In the genomic region with DNA sequence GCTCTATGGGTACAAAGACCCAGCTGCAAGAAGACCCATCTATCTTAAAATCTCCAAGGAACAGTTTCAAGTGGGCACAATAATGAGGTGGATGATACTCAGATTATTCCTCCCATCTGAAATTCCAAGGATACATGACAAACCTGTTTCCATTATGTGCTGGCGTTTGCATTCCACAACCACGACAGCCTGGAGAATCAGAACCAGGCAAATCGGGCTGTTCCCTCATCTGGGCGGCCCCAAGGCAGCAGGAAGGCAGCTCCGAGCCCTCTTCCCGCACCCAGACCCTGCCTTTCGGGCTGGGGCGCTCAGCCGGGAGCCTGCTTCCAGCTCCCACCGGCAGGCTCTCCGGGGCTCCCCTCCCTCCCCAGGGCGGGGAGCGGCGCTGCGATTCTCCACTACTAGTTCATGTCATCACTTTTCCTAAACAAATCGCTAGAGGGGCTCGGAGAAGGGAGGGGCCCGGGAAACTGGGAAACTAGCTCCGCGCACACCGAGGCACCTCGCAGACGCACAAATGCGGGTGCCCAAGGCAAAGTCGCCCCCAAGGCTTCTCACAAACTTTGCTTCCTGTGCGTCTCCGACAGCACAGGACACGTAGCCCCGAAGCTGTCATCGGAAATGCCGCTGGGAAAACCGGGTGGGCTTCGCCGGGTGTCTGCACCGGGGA, we compare ENCODE assay signal across 1 cellular context.
TF ChIP-seq lines count a peak whose summit lies in the region.

A gene (minus strand): TSS at position 350 of the 670 bp plus-strand sequence. CDS start 197 bp downstream, at position 153.

TF ChIP-seq in GM12878, 131 proteins besides CTCF, POLR2A, EP300 and RAD21 (continued from another document and continues in another):
- TF ChIP-seq, protein P1, sequence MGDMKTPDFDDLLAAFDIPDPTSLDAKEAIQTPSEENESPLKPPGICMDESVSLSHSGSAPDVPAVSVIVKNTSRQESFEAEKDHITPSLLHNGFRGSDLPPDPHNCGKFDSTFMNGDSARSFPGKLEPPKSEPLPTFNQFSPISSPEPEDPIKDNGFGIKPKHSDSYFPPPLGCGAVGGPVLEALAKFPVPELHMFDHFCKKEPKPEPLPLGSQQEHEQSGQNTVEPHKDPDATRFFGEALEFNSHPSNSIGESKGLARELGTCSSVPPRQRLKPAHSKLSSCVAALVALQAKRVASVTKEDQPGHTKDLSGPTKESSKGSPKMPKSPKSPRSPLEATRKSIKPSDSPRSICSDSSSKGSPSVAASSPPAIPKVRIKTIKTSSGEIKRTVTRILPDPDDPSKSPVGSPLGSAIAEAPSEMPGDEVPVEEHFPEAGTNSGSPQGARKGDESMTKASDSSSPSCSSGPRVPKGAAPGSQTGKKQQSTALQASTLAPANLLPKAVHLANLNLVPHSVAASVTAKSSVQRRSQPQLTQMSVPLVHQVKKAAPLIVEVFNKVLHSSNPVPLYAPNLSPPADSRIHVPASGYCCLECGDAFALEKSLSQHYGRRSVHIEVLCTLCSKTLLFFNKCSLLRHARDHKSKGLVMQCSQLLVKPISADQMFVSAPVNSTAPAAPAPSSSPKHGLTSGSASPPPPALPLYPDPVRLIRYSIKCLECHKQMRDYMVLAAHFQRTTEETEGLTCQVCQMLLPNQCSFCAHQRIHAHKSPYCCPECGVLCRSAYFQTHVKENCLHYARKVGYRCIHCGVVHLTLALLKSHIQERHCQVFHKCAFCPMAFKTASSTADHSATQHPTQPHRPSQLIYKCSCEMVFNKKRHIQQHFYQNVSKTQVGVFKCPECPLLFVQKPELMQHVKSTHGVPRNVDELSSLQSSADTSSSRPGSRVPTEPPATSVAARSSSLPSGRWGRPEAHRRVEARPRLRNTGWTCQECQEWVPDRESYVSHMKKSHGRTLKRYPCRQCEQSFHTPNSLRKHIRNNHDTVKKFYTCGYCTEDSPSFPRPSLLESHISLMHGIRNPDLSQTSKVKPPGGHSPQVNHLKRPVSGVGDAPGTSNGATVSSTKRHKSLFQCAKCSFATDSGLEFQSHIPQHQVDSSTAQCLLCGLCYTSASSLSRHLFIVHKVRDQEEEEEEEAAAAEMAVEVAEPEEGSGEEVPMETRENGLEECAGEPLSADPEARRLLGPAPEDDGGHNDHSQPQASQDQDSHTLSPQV (IDR thresholded peaks at IDR 0.05) = no peak
- TF ChIP-seq, protein P2, sequence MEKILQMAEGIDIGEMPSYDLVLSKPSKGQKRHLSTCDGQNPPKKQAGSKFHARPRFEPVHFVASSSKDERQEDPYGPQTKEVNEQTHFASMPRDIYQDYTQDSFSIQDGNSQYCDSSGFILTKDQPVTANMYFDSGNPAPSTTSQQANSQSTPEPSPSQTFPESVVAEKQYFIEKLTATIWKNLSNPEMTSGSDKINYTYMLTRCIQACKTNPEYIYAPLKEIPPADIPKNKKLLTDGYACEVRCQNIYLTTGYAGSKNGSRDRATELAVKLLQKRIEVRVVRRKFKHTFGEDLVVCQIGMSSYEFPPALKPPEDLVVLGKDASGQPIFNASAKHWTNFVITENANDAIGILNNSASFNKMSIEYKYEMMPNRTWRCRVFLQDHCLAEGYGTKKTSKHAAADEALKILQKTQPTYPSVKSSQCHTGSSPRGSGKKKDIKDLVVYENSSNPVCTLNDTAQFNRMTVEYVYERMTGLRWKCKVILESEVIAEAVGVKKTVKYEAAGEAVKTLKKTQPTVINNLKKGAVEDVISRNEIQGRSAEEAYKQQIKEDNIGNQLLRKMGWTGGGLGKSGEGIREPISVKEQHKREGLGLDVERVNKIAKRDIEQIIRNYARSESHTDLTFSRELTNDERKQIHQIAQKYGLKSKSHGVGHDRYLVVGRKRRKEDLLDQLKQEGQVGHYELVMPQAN (conservative IDR thresholded peaks at IDR 0.05) = peak; percentile 21; the same call in 1 of the 2 replicates
- TF ChIP-seq NFIC (IDR thresholded peaks at IDR 0.05; ENCODE audit: low read depth, low read length) (no peak; the same call in 1 of the 2 replicates), GATAD2B (conservative IDR thresholded peaks at IDR 0.05; ENCODE audit: low read depth) (no peak), ZSCAN29 (IDR thresholded peaks at IDR 0.05) (no peak), LARP7 (IDR thresholded peaks at IDR 0.05) (no peak), NR2C1 (IDR thresholded peaks at IDR 0.05) (no peak), POU2F2 (IDR thresholded peaks at IDR 0.05; ENCODE audit: borderline replicate concordance, low read depth, low read length) (no peak), SP1 (IDR thresholded peaks at IDR 0.05; ENCODE audit: low read depth, low read length) (no peak), RELA (IDR thresholded peaks at IDR 0.05; ENCODE audit: borderline replicate concordance, partially characterized antibody) (no peak), YY1 (IDR thresholded peaks at IDR 0.05; ENCODE audit: low read depth, low read length) (no peak; the same call in 1 of the 2 replicates), SRF (IDR thresholded peaks at IDR 0.05; ENCODE audit: low read depth in 2 of 2, low read length in 2 of 2) (no peak), NFYA (IDR thresholded peaks at IDR 0.05; ENCODE audit: borderline replicate concordance, low read depth, low read length) (no peak), KLF5 (IDR thresholded peaks at IDR 0.05; ENCODE audit: partially characterized antibody) (no peak), CBFB (IDR thresholded peaks at IDR 0.05; ENCODE audit: low read depth) (no peak), SMC3 (IDR thresholded peaks at IDR 0.05; ENCODE audit: borderline replicate concordance, low read length) (no peak), IKZF2 (IDR thresholded peaks at IDR 0.05) (peak in 1 of 2 experiments; percentile 30; a peak in 3 of 4 replicates), TCF12 (IDR thresholded peaks at IDR 0.05; ENCODE audit: low read depth, low read length) (no peak), ZNF384 (IDR thresholded peaks at IDR 0.05; ENCODE audit: borderline replicate concordance, low read depth, low read length) (no peak), STAT1 (conservative IDR thresholded peaks at IDR 0.05) (no peak), HDAC6 (IDR thresholded peaks at IDR 0.05; ENCODE audit: unreplicated experiment) (no peak), CBX3 (IDR thresholded peaks at IDR 0.05; ENCODE audit: borderline replicate concordance, low read depth) (no peak), TBL1XR1 (IDR thresholded peaks at IDR 0.05; ENCODE audit: low read depth, low read length) (no peak), MYC (IDR thresholded peaks at IDR 0.05; ENCODE audit: insufficient read depth, insufficient read length, insufficient replicate concordance, low read length, severe bottlenecking) (no peak), MTA2 (IDR thresholded peaks at IDR 0.05; ENCODE audit: low read depth) (0 out of 2 replicates have a peak, but pooled peaks have one; percentile 7), IKZF1 (conservative IDR thresholded peaks at IDR 0.05) (0 out of 2 replicates have a peak, but pooled peaks have one; percentile 50), SREBF2 (IDR thresholded peaks at IDR 0.05; ENCODE audit: low read length) (no peak), CEBPB (IDR thresholded peaks at IDR 0.05; ENCODE audit: borderline replicate concordance in 1 of 2, low read depth in 2 of 2, low read length in 2 of 2) (no peak), CHD1 (IDR thresholded peaks at IDR 0.05; ENCODE audit: low read depth, low read length) (no peak), ESRRA (IDR thresholded peaks at IDR 0.05; ENCODE audit: low read length) (no peak), CREM (IDR thresholded peaks at IDR 0.05; ENCODE audit: low read depth) (0 out of 2 replicates have a peak, but pooled peaks have one; percentile 28), ZNF274 (IDR thresholded peaks at IDR 0.05; ENCODE audit: insufficient read depth, insufficient read length) (no peak), MTA3 (IDR thresholded peaks at IDR 0.05; ENCODE audit: borderline replicate concordance, low read length) (0 out of 2 replicates have a peak, but pooled peaks have one; percentile 20), FOXK2 (IDR thresholded peaks at IDR 0.05) (no peak), DPF2 (IDR thresholded peaks at IDR 0.05) (peak; percentile 10; the same call in 1 of the 2 replicates), HDAC2 (IDR thresholded peaks at IDR 0.05) (no peak), MYB (IDR thresholded peaks at IDR 0.05; ENCODE audit: borderline replicate concordance, low read depth, low read length) (no peak), RFX5 (IDR thresholded peaks at IDR 0.05; ENCODE audit: low read depth, low read length) (no peak), CBX5 (IDR thresholded peaks at IDR 0.05; ENCODE audit: low read depth) (no peak), MEF2B (IDR thresholded peaks at IDR 0.05; ENCODE audit: partially characterized antibody, poor library complexity, severe bottlenecking) (no peak)
- TF ChIP-seq, protein P3, sequence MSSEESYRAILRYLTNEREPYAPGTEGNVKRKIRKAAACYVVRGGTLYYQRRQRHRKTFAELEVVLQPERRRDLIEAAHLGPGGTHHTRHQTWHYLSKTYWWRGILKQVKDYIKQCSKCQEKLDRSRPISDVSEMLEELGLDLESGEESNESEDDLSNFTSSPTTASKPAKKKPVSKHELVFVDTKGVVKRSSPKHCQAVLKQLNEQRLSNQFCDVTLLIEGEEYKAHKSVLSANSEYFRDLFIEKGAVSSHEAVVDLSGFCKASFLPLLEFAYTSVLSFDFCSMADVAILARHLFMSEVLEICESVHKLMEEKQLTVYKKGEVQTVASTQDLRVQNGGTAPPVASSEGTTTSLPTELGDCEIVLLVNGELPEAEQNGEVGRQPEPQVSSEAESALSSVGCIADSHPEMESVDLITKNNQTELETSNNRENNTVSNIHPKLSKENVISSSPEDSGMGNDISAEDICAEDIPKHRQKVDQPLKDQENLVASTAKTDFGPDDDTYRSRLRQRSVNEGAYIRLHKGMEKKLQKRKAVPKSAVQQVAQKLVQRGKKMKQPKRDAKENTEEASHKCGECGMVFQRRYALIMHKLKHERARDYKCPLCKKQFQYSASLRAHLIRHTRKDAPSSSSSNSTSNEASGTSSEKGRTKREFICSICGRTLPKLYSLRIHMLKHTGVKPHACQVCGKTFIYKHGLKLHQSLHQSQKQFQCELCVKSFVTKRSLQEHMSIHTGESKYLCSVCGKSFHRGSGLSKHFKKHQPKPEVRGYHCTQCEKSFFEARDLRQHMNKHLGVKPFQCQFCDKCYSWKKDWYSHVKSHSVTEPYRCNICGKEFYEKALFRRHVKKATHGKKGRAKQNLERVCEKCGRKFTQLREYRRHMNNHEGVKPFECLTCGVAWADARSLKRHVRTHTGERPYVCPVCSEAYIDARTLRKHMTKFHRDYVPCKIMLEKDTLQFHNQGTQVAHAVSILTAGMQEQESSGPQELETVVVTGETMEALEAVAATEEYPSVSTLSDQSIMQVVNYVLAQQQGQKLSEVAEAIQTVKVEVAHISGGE (CRISPR knock-in tag; IDR thresholded peaks at IDR 0.05) = no peak
- TF ChIP-seq, protein P4, sequence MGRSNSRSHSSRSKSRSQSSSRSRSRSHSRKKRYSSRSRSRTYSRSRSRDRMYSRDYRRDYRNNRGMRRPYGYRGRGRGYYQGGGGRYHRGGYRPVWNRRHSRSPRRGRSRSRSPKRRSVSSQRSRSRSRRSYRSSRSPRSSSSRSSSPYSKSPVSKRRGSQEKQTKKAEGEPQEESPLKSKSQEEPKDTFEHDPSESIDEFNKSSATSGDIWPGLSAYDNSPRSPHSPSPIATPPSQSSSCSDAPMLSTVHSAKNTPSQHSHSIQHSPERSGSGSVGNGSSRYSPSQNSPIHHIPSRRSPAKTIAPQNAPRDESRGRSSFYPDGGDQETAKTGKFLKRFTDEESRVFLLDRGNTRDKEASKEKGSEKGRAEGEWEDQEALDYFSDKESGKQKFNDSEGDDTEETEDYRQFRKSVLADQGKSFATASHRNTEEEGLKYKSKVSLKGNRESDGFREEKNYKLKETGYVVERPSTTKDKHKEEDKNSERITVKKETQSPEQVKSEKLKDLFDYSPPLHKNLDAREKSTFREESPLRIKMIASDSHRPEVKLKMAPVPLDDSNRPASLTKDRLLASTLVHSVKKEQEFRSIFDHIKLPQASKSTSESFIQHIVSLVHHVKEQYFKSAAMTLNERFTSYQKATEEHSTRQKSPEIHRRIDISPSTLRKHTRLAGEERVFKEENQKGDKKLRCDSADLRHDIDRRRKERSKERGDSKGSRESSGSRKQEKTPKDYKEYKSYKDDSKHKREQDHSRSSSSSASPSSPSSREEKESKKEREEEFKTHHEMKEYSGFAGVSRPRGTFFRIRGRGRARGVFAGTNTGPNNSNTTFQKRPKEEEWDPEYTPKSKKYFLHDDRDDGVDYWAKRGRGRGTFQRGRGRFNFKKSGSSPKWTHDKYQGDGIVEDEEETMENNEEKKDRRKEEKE (IDR thresholded peaks at IDR 0.05) = no peak
- TF ChIP-seq, protein P5, sequence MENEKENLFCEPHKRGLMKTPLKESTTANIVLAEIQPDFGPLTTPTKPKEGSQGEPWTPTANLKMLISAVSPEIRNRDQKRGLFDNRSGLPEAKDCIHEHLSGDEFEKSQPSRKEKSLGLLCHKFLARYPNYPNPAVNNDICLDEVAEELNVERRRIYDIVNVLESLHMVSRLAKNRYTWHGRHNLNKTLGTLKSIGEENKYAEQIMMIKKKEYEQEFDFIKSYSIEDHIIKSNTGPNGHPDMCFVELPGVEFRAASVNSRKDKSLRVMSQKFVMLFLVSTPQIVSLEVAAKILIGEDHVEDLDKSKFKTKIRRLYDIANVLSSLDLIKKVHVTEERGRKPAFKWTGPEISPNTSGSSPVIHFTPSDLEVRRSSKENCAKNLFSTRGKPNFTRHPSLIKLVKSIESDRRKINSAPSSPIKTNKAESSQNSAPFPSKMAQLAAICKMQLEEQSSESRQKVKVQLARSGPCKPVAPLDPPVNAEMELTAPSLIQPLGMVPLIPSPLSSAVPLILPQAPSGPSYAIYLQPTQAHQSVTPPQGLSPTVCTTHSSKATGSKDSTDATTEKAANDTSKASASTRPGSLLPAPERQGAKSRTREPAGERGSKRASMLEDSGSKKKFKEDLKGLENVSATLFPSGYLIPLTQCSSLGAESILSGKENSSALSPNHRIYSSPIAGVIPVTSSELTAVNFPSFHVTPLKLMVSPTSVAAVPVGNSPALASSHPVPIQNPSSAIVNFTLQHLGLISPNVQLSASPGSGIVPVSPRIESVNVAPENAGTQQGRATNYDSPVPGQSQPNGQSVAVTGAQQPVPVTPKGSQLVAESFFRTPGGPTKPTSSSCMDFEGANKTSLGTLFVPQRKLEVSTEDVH (IDR thresholded peaks at IDR 0.05; ENCODE audit: low read depth, partially characterized antibody) = no peak
- TF ChIP-seq, protein P6, sequence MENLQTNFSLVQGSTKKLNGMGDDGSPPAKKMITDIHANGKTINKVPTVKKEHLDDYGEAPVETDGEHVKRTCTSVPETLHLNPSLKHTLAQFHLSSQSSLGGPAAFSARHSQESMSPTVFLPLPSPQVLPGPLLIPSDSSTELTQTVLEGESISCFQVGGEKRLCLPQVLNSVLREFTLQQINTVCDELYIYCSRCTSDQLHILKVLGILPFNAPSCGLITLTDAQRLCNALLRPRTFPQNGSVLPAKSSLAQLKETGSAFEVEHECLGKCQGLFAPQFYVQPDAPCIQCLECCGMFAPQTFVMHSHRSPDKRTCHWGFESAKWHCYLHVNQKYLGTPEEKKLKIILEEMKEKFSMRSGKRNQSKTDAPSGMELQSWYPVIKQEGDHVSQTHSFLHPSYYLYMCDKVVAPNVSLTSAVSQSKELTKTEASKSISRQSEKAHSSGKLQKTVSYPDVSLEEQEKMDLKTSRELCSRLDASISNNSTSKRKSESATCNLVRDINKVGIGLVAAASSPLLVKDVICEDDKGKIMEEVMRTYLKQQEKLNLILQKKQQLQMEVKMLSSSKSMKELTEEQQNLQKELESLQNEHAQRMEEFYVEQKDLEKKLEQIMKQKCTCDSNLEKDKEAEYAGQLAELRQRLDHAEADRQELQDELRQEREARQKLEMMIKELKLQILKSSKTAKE (IDR thresholded peaks at IDR 0.05; ENCODE audit: low read depth, poor library complexity, severe bottlenecking) = no peak
